In the genomic region with DNA sequence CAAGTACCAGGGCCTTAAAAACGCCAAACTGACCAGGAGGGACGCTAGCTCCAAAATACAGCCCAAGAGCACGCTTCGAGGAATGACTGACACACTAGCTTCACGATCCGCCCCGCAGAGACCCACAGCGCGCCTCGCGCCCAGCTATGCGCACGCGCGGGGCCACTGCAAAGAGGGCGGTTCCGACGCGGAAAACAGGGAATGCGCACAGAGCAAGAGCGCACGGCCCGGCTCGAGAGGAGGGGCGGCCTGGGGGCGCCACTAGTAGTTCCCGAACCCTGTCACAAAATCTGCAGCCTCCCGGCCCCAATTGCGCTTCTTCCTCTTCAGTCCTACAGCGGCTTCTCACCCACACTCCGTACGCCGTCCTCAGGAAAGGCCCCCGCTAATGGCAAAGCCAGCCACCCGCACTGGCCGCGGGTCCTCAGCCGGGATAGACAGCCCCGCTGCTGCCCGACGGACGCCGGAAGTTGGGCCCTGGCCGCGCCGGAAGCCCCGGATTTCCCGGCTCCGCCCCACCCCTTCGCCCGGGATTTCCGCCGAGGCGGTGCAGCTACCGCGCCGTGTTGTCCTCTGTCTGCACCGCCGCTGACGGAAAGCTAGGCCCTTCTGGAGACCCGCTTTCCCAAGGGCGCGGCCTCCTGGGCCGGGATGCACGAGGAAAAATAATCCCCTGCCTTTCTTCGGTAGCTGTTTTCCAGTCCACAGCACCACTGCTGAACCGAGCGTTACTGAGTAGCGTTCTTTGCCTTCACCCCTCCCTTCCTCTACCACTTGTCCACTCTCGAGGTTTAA, we compare ENCODE assay signal across 8 cellular contexts. TPM values are rescaled to one million over a fixed set of nuclear protein-coding genes. Genes with fewer than 3 reads are reported as not detected.
DNase-seq lines count a peak whose midpoint lies in the region; ATAC-seq and TF ChIP-seq lines count a peak whose summit lies in the region.

A gene with protein sequence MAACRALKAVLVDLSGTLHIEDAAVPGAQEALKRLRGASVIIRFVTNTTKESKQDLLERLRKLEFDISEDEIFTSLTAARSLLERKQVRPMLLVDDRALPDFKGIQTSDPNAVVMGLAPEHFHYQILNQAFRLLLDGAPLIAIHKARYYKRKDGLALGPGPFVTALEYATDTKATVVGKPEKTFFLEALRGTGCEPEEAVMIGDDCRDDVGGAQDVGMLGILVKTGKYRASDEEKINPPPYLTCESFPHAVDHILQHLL (minus strand): TSS at position 472 of the 795 bp plus-strand sequence. CDS start 14,061 bp downstream, outside the sequence.

- peak within 1 kb of the TSS; percentile 56 for H2AFZ ChIP-seq in neuron (ENCODE audit: low read depth, low read length)

- H3K9ac ChIP-seq in subcutaneous abdominal adipose tissue (ENCODE audit: low read length in 5 of 5), result peak within 1 kb of the TSS; percentile 28 to 98 (median 91)

- H3K9me3 ChIP-seq in SJCRH30 (replicated peaks) (no peaks in the 10 kb centered on the region), neuron (ENCODE audit: low read length) (no peaks in the 10 kb centered on the region), subcutaneous abdominal adipose tissue (ENCODE audit: control insufficient read depth in 5 of 5, low read length in 5 of 5) (no peaks in the 10 kb centered on the region)

- no peaks in the 10 kb centered on the region; the same call in 1 of the 2 replicates for H3K4me1 ChIP-seq in SJCRH30
- H3K4me1 ChIP-seq in foreskin keratinocyte, result peaks cover 5% of the 10 kb centered on the region
- H3K4me1 ChIP-seq in neuron (ENCODE audit: insufficient read depth, low read length), result peaks cover 16% of the 10 kb centered on the region
- H3K4me1 ChIP-seq in subcutaneous abdominal adipose tissue (ENCODE audit: control insufficient read depth in 5 of 5, insufficient read depth in 5 of 5, low read length in 5 of 5), result peaks cover 3 to 23% (median 20%) of the 10 kb centered on the region in 5 donors

- DNase-seq in ELR (ENCODE audit: low read depth) (peak; percentile 85), GOT3 (lab: John Stamatoyannopoulos, UW) (peak; percentile 16), LNCaP clone FGC (ENCODE audit: low read depth) (no peak), SJCRH30 (peak; percentile 78 to 79), foreskin keratinocyte (peak; percentile 48 to 73)
- DNase-seq in activated gamma-delta T cell treated with anti-CD3 and anti-CD28 coated beads, Interleukin-2, amount 50 U/mL, for 16 hours (ENCODE audit: low read depth), result peak; percentile 65

- peak; percentile 93 for ATAC-seq in foreskin keratinocyte

- no peaks in the 10 kb centered on the region for H3K27me3 ChIP-seq in SJCRH30
- H3K27me3 ChIP-seq in foreskin keratinocyte, result no peaks in the 10 kb centered on the region
- H3K27me3 ChIP-seq in neuron (ENCODE audit: insufficient read depth, low read length), result no peaks in the 10 kb centered on the region
- no peaks in the 10 kb centered on the region for H3K27me3 ChIP-seq in subcutaneous abdominal adipose tissue (ENCODE audit: control insufficient read depth in 5 of 5, insufficient read depth in 4 of 5, low read length in 5 of 5)

- TF ChIP-seq CTCF in LNCaP clone FGC (IDR thresholded peaks at IDR 0.05; ENCODE audit: control insufficient read depth, extremely low read depth, insufficient read depth), result no peak
- no peak for TF ChIP-seq CTCF in foreskin keratinocyte (conservative IDR thresholded peaks at IDR 0.05)

- H3K36me3 ChIP-seq in SJCRH30 (no peaks in the 10 kb centered on the region), neuron (ENCODE audit: insufficient read depth, low read length) (peaks cover 15% of the 10 kb centered on the region), subcutaneous abdominal adipose tissue (ENCODE audit: control insufficient read depth in 5 of 5, insufficient read depth in 5 of 5, low read length in 5 of 5) (peaks cover 10 to 18% (median 13%) of the 10 kb centered on the region in 5 donors)

- H3K27ac ChIP-seq in SJCRH30 (peak within 1 kb of the TSS; percentile 87), foreskin keratinocyte (peak within 1 kb of the TSS; percentile 49), subcutaneous abdominal adipose tissue (ENCODE audit: low read depth, low read length) (peak within 1 kb of the TSS; percentile 77)

- H3K4me3 ChIP-seq in LNCaP clone FGC (ENCODE audit: low read depth, low read length) (peak within 1 kb of the TSS; percentile 74), SJCRH30 (peak within 1 kb of the TSS; percentile 69), neuron (ENCODE audit: low read length) (peak within 1 kb of the TSS; percentile 91), subcutaneous abdominal adipose tissue (ENCODE audit: low read depth in 1 of 5, low read length in 5 of 5) (peak within 1 kb of the TSS; percentile 83 to 97 (median 90))

RNA-seq across cellular contexts. Expression of the gene that starts here (rescaled TPM):
- 14.7 and 20.2 TPM in 2 replicates for total RNA-seq in SJCRH30 (2014; rRNA removed; shearing (Covaris generic))
- 12.4 and 18.1 TPM in 2 replicates for total RNA-seq in foreskin keratinocyte
- 7.1 and 10.0 TPM in 2 replicates for polyA plus RNA-seq in foreskin keratinocyte
